ENCODE assay signal across 13 cellular contexts in the genomic region with DNA sequence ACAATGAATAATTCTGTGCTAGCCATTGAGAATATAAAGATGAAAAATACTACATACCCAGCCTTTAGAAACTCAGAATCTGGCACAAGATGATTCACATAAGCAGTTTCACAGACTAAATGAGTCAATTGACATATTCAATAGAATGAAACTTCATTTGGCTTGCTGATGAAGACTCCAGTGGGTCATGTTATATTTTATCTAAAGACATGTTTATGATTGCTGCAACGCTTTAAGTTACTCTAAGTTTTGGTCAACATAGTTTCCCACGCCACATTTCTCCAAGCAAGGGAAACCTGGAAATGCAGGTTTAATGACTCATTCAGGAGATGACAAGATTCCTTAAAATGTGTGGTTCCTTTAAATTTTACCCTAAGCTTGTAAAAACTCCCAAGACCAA. TPM values are rescaled to one million over a fixed set of nuclear protein-coding genes. Genes with fewer than 3 reads are reported as not detected.
A peak's percentile ranks its signal among the peaks of the same experiment; 100 is the strongest.
DNase-seq lines count a peak whose midpoint lies in the region; ATAC-seq and TF ChIP-seq lines count a peak whose summit lies in the region.
"Had no signal": no experiment of that assay in that cellular context is flagged by ENCODE, and none has a peak within 500 bp of the region (broad histone marks: within the 10 kb centered on the region; RNA-seq: fewer than 3 reads in every experiment).

No MANE protein-coding gene starts in this region.

- no peaks in the 10 kb centered on the region for H3K4me1 ChIP-seq in breast epithelium
- no peaks in the 10 kb centered on the region for H3K4me1 ChIP-seq in CD8-positive, alpha-beta T cell (ENCODE audit: insufficient read depth, low read length)
- H3K4me1 ChIP-seq in Karpas-422 (ENCODE audit: low read length) = no peaks in the 10 kb centered on the region
- H3K4me1 ChIP-seq: heart right ventricle, uterus had no signal

- H3K4me3 ChIP-seq in breast epithelium (no peak overlapping the region), Karpas-422 (ENCODE audit: low read length) (no peak overlapping the region)
- no peak overlapping the region for H3K4me3 ChIP-seq in CD8-positive, alpha-beta T cell (ENCODE audit: low read depth, low read length)
- H3K4me3 ChIP-seq: heart right ventricle, uterus had no signal

- H3K36me3 ChIP-seq in breast epithelium = no peaks in the 10 kb centered on the region
- H3K36me3 ChIP-seq in CD8-positive, alpha-beta T cell (ENCODE audit: insufficient read depth, low read length) = no peaks in the 10 kb centered on the region
- H3K36me3 ChIP-seq in Karpas-422 (ENCODE audit: insufficient read depth, low read length) = no peaks in the 10 kb centered on the region
- H3K36me3 ChIP-seq: heart right ventricle, uterus had no signal

- H3K9me2 ChIP-seq in Karpas-422 (replicated peaks; ENCODE audit: insufficient read depth, low read length) = no peaks in the 10 kb centered on the region

- H3K27ac Mint-ChIP-seq in MCF 10A (ENCODE audit: low read depth, unreplicated experiment) = no peak overlapping the region
- no peak overlapping the region for H3K27ac Mint-ChIP-seq in activated CD4-positive, alpha-beta memory T cell treated with anti-CD3 and anti-CD28 coated beads, Interleukin-2, amount 10 ng/mL, durations not matched to agents 7 days and 5 days
- no peak overlapping the region for H3K27ac Mint-ChIP-seq in CD8-positive, alpha-beta T cell
- no peak overlapping the region for H3K27ac Mint-ChIP-seq in stimulated activated memory B cell treated with anti-CD40 and anti-IgM and Interleukin-4, amounts not matched to agents 10 μg/mL and 1 μg/mL and 100 μg/mL, for 72 hours

- TF ChIP-seq POLR2A in breast epithelium (IDR thresholded peaks at IDR 0.05) = no peak

- CTCF ChIA-PET in MCF 10A (lab: Yijun Ruan, JAX) = interaction anchor here (0.7 to 1.0 kb wide), 5 partner anchors 148 to 1643 kb away, joined by 3 to 5 read pairs (median 4); no protein-coding TSS in a partner anchor
- CTCF ChIA-PET in activated CD4-positive, alpha-beta memory T cell treated with anti-CD3 and anti-CD28 coated beads, Interleukin-2, amount 10 ng/mL, durations not matched to agents 7 days and 5 days (lab: Charles Lee) = no interaction called here
- CTCF ChIA-PET in CD8-positive, alpha-beta T cell (lab: Charles Lee) = no interaction called here

- no peak overlapping the region for H2AFZ ChIP-seq in Karpas-422 (ENCODE audit: low read length)

- H3K79me2 ChIP-seq in Karpas-422 (ENCODE audit: low read length) = no peaks in the 10 kb centered on the region

- H4K20me1 ChIP-seq in Karpas-422 (ENCODE audit: insufficient read depth, low read depth, low read length) = no peaks in the 10 kb centered on the region

- peak; percentile 79 for DNase-seq in MCF 10A (ENCODE audit: unreplicated experiment)
- DNase-seq in breast epithelium (ENCODE audit: low spot score in 2 of 2) = no peak
- peak; percentile 5 to 42 for DNase-seq in SW 1271 (lab: John Stamatoyannopoulos, UW)
- peak; percentile 13 for DNase-seq in glomerular visceral epithelial cell (ENCODE audit: extremely low spot score)
- DNase-seq in activated CD4-positive, alpha-beta memory T cell treated with anti-CD3 and anti-CD28 coated beads, Interleukin-2, amount 10 ng/mL, durations not matched to agents 7 days and 5 days = no peak
- DNase-seq in CD8-positive, alpha-beta T cell = no peak
- DNase-seq in Karpas-422 = no peak
- DNase-seq: DMS153, heart right ventricle, NCI-H345, RPMI8226, uterus had no signal

- H3K9me3 Mint-ChIP-seq in MCF 10A (ENCODE audit: unreplicated experiment) = no peaks in the 10 kb centered on the region
- no peaks in the 10 kb centered on the region for H3K9me3 Mint-ChIP-seq in activated CD4-positive, alpha-beta memory T cell treated with anti-CD3 and anti-CD28 coated beads, Interleukin-2, amount 10 ng/mL, durations not matched to agents 7 days and 5 days
- H3K9me3 Mint-ChIP-seq in CD8-positive, alpha-beta T cell = no peaks in the 10 kb centered on the region
- H3K9me3 Mint-ChIP-seq in stimulated activated memory B cell treated with anti-CD40 and anti-IgM and Interleukin-4, amounts not matched to agents 10 μg/mL and 1 μg/mL and 100 μg/mL, for 72 hours = peaks cover 3% of the 10 kb centered on the region

- intact Hi-C loops in MCF 10A (cut with micrococcal nuclease) (loop anchor here (1.0 to 2.0 kb wide), 2 partner anchors 212 to 251 kb away; no protein-coding TSS in a partner anchor), breast epithelium (cut with DNase I; ENCODE audit: low total_unique reads) (loop anchor here (5.0 kb wide), 1 partner anchor 211 kb away; no protein-coding TSS in a partner anchor)
- intact Hi-C loops in CD8-positive, alpha-beta T cell (cut with DNase I, micrococcal nuclease) = loop anchor here (1.0 to 10.0 kb wide), 3 partner anchors 208 to 1367 kb away; no protein-coding TSS in a partner anchor

- H3K27ac ChIP-seq in breast epithelium (no peak overlapping the region), Karpas-422 (ENCODE audit: low read length) (no peak overlapping the region)
- no peak overlapping the region for H3K27ac ChIP-seq in CD8-positive, alpha-beta T cell (ENCODE audit: low read depth, low read length)
- H3K27ac ChIP-seq: heart right ventricle, uterus had no signal

- no peaks in the 10 kb centered on the region for H3K27me3 Mint-ChIP-seq in MCF 10A (ENCODE audit: insufficient read depth, unreplicated experiment)
- no peaks in the 10 kb centered on the region for H3K27me3 Mint-ChIP-seq in activated CD4-positive, alpha-beta memory T cell treated with anti-CD3 and anti-CD28 coated beads, Interleukin-2, amount 10 ng/mL, durations not matched to agents 7 days and 5 days
- no peaks in the 10 kb centered on the region for H3K27me3 Mint-ChIP-seq in CD8-positive, alpha-beta T cell (ENCODE audit: low read depth)
- no peaks in the 10 kb centered on the region for H3K27me3 Mint-ChIP-seq in stimulated activated memory B cell treated with anti-CD40 and anti-IgM and Interleukin-4, amounts not matched to agents 10 μg/mL and 1 μg/mL and 100 μg/mL, for 72 hours

- no peak overlapping the region for H3K4me3 Mint-ChIP-seq in MCF 10A (ENCODE audit: unreplicated experiment)
- H3K4me3 Mint-ChIP-seq in activated CD4-positive, alpha-beta memory T cell treated with anti-CD3 and anti-CD28 coated beads, Interleukin-2, amount 10 ng/mL, durations not matched to agents 7 days and 5 days = no peak overlapping the region
- no peak overlapping the region for H3K4me3 Mint-ChIP-seq in CD8-positive, alpha-beta T cell
- H3K4me3 Mint-ChIP-seq in stimulated activated memory B cell treated with anti-CD40 and anti-IgM and Interleukin-4, amounts not matched to agents 10 μg/mL and 1 μg/mL and 100 μg/mL, for 72 hours = no peak overlapping the region

- peaks cover 16% of the 10 kb centered on the region for H3K4me1 Mint-ChIP-seq in MCF 10A (ENCODE audit: insufficient read depth, unreplicated experiment)
- H3K4me1 Mint-ChIP-seq in activated CD4-positive, alpha-beta memory T cell treated with anti-CD3 and anti-CD28 coated beads, Interleukin-2, amount 10 ng/mL, durations not matched to agents 7 days and 5 days = no peaks in the 10 kb centered on the region
- peaks cover 22% of the 10 kb centered on the region for H3K4me1 Mint-ChIP-seq in CD8-positive, alpha-beta T cell (ENCODE audit: low read depth)
- no peaks in the 10 kb centered on the region for H3K4me1 Mint-ChIP-seq in stimulated activated memory B cell treated with anti-CD40 and anti-IgM and Interleukin-4, amounts not matched to agents 10 μg/mL and 1 μg/mL and 100 μg/mL, for 72 hours

- H3K36me3 Mint-ChIP-seq in MCF 10A (ENCODE audit: insufficient read depth, unreplicated experiment) = no peaks in the 10 kb centered on the region
- H3K36me3 Mint-ChIP-seq in activated CD4-positive, alpha-beta memory T cell treated with anti-CD3 and anti-CD28 coated beads, Interleukin-2, amount 10 ng/mL, durations not matched to agents 7 days and 5 days (ENCODE audit: low read depth) = no peaks in the 10 kb centered on the region
- H3K36me3 Mint-ChIP-seq in CD8-positive, alpha-beta T cell = no peaks in the 10 kb centered on the region
- no peaks in the 10 kb centered on the region for H3K36me3 Mint-ChIP-seq in stimulated activated memory B cell treated with anti-CD40 and anti-IgM and Interleukin-4, amounts not matched to agents 10 μg/mL and 1 μg/mL and 100 μg/mL, for 72 hours

- H3K27me3 ChIP-seq in breast epithelium (no peaks in the 10 kb centered on the region), Karpas-422 (ENCODE audit: low read length) (no peaks in the 10 kb centered on the region)
- no peaks in the 10 kb centered on the region for H3K27me3 ChIP-seq in CD8-positive, alpha-beta T cell (ENCODE audit: insufficient read depth, low read length)
- H3K27me3 ChIP-seq: heart right ventricle, uterus had no signal

- no peak for ATAC-seq in CD8-positive, alpha-beta T cell
- no peak for ATAC-seq in stimulated activated memory B cell treated with anti-CD40 and anti-IgM and Interleukin-4, amounts not matched to agents 10 μg/mL and 1 μg/mL and 100 μg/mL, for 72 hours
- ATAC-seq: heart right ventricle had no signal

- POLR2A ChIA-PET in MCF 10A (lab: Yijun Ruan, JAX) = no interaction called here
- POLR2A ChIA-PET in activated CD4-positive, alpha-beta memory T cell treated with anti-CD3 and anti-CD28 coated beads, Interleukin-2, amount 10 ng/mL, durations not matched to agents 7 days and 5 days (lab: Charles Lee) = no interaction called here
- POLR2A ChIA-PET in CD8-positive, alpha-beta T cell (lab: Charles Lee) = no interaction called here

- no peak for TF ChIP-seq CTCF in MCF 10A (IDR thresholded peaks at IDR 0.05; ENCODE audit: unreplicated experiment)
- no peak for TF ChIP-seq CTCF in breast epithelium (IDR thresholded peaks at IDR 0.05)
- TF ChIP-seq CTCF in CD8-positive, alpha-beta T cell (IDR thresholded peaks at IDR 0.05) = no peak

- no peak overlapping the region for H3K9ac ChIP-seq in Karpas-422 (ENCODE audit: low read length)

- H3K4me2 ChIP-seq in Karpas-422 (ENCODE audit: low read depth, low read length, poor library complexity, severe bottlenecking) = no peak overlapping the region

- H3K9me3 ChIP-seq in breast epithelium (no peaks in the 10 kb centered on the region), Karpas-422 (ENCODE audit: low read length) (peaks cover 45% of the 10 kb centered on the region)
- H3K9me3 ChIP-seq in CD8-positive, alpha-beta T cell (ENCODE audit: low read length) = no peaks in the 10 kb centered on the region
- H3K9me3 ChIP-seq: heart right ventricle, uterus had no signal

- no TSS peak for BruUV-seq in MCF 10A (replicated peaks; lab: Mats Ljungman, UMichigan)

RNA-seq across cellular contexts. Expression of gene SEMA3A, which starts 6.8 kb away (rescaled TPM):
- total RNA-seq in MCF 10A (2022) = 1.5 and 3.2 TPM in 2 replicates
- 10 to 100 TPM in 1 of 3 donors, 1 to 10 TPM in 2; 2.9 to 23.2 (median 5.2) TPM for total RNA-seq in breast epithelium
- under 1 TPM; 0.30 to 0.38 TPM for total RNA-seq in activated CD4-positive, alpha-beta memory T cell treated with anti-CD3 and anti-CD28 coated beads, Interleukin-2, amount 10 ng/mL, durations not matched to agents 7 days and 5 days
- 1 to 10 TPM in 1 of 2 experiments, under 1 TPM in 1; 1.00 to 1.3 TPM for total RNA-seq in CD8-positive, alpha-beta T cell
- total RNA-seq in Karpas-422 (2014; rRNA removed; shearing (Covaris generic); ENCODE audit: low replicate concordance) = not detected in 2 replicates

Comparison
In these comparisons a context has a peak if more than half of its experiments do, and no peak if none do; other contexts are left out.
1. DNase-seq: peak in MCF 10A (single experiment), SW 1271 (2 of 2) and glomerular visceral epithelial cell (single experiment); none in breast epithelium (0 of 2), activated CD4-positive, alpha-beta memory T cell treated with anti-CD3 and anti-CD28 coated beads, Interleukin-2, amount 10 ng/mL, durations not matched to agents 7 days and 5 days (single experiment), CD8-positive, alpha-beta T cell (0 of 7) and Karpas-422 (single experiment).